13 cellular contexts compared by ENCODE assay signal in genomic region chr9:77015291-77016048, GRCh38. TPM values are rescaled to one million over a fixed set of nuclear protein-coding genes. Genes with fewer than 3 reads are reported as not detected.
DNase-seq lines count a peak whose midpoint lies in the region; ATAC-seq and TF ChIP-seq lines count a peak whose summit lies in the region.
"Had no signal": no experiment of that assay in that cellular context is flagged by ENCODE, and none has a peak within 500 bp of the region (broad histone marks: within the 10 kb centered on the region; RNA-seq: fewer than 3 reads in every experiment).

No MANE protein-coding gene starts in this region.

- TF ChIP-seq EP300 in sigmoid colon (IDR thresholded peaks at IDR 0.05) = no peak

- peaks cover 0 to 65% of the 10 kb centered on the region in 2 donors for H3K4me1 ChIP-seq in right atrium auricular region
- H3K4me1 ChIP-seq in iPS DF 6.9 (ENCODE audit: control insufficient read depth, insufficient read depth, low read length) = peaks cover 3% of the 10 kb centered on the region
- H3K4me1 ChIP-seq in breast epithelium = peaks cover 0 to 6% of the 10 kb centered on the region in 2 donors
- H3K4me1 ChIP-seq in sigmoid colon = peaks cover 0 to 61% (median 56%) of the 10 kb centered on the region in 4 donors

- no CpG with 5 or more reads among the region's 34 CpGs for WGBS in iPS DF 6.9 (ENCODE audit: insufficient coverage, insufficient read length)
- 2 to 5% methylated on average over 34 of the region's 34 CpGs for WGBS in sigmoid colon, 2 donors

- TF ChIP-seq POLR2A in breast epithelium (IDR thresholded peaks at IDR 0.05) (no peak), sigmoid colon (IDR thresholded peaks at IDR 0.05) (no peak)

- H3K36me3 ChIP-seq in right atrium auricular region (no peaks in the 10 kb centered on the region), iPS DF 6.9 (ENCODE audit: control insufficient read depth, insufficient read depth, low read length) (no peaks in the 10 kb centered on the region; the same call in 1 of the 2 replicates), breast epithelium (no peaks in the 10 kb centered on the region), sigmoid colon (no peaks in the 10 kb centered on the region)

- intact Hi-C loops in left cardiac atrium (cut with DNase I) = no loop called here
- intact Hi-C loops in breast epithelium (cut with DNase I; ENCODE audit: low total_unique reads) = no loop called here
- intact Hi-C loops in sigmoid colon (cut with DNase I) = no loop called here

- no peak overlapping the region for H3K27ac ChIP-seq in right atrium auricular region
- H3K27ac ChIP-seq in iPS DF 6.9 (ENCODE audit: low read length) = no peak overlapping the region
- H3K27ac ChIP-seq in breast epithelium = no peak overlapping the region
- H3K27ac ChIP-seq in sigmoid colon = no peak overlapping the region

- DNase-seq in right atrium auricular region (ENCODE audit: low spot score) = peak; percentile 18
- no peak for DNase-seq in left cardiac atrium
- peak; percentile 55 for DNase-seq in NCI-H2081 treated with DMSO at 0.1 percent for 48 hours (lab: John Stamatoyannopoulos, UW)
- no peak for DNase-seq in iPS DF 6.9 (ENCODE audit: low read depth, low spot score)
- no peak for DNase-seq in breast epithelium (ENCODE audit: low spot score in 2 of 2)
- DNase-seq in COLO829 (ENCODE audit: low spot score) = no peak
- DNase-seq in G401 (ENCODE audit: low spot score) = no peak
- DNase-seq in sigmoid colon = no peak
- DNase-seq: activated effector memory CD4-positive, alpha-beta T cell treated with Interleukin-2 at 50 U/mL for 16 hours; KBM-7 had no signal

- H3K4me3 ChIP-seq in right atrium auricular region = peak overlapping the region in 1 of 2 donors; percentile 17
- peak overlapping the region; percentile 35; the same call in 1 of the 2 replicates for H3K4me3 ChIP-seq in iPS DF 6.9 (ENCODE audit: low read length)
- H3K4me3 ChIP-seq in breast epithelium = no peak overlapping the region
- no peak overlapping the region for H3K4me3 ChIP-seq in sigmoid colon

- ATAC-seq in left cardiac atrium = no peak

- H3K27me3 ChIP-seq in right atrium auricular region (peaks cover 54 to 85% of the 10 kb centered on the region in 2 donors), iPS DF 6.9 (ENCODE audit: control insufficient read depth, insufficient read depth, low read length) (peaks cover 84% of the 10 kb centered on the region), breast epithelium (peaks cover 6 to 98% of the 10 kb centered on the region in 2 donors), sigmoid colon (peaks cover 97 to 100% (median 100%) of the 10 kb centered on the region in 3 donors)

- TF ChIP-seq CTCF in right atrium auricular region (IDR thresholded peaks at IDR 0.05) (no peak), breast epithelium (IDR thresholded peaks at IDR 0.05) (no peak), sigmoid colon (IDR thresholded peaks at IDR 0.05) (no peak)

- in situ Hi-C loops in G401 (cut with HindIII; ENCODE audit: low sequenced_read_pairs) = no loop called here

- no peaks in the 10 kb centered on the region for H3K9me3 ChIP-seq in right atrium auricular region
- H3K9me3 ChIP-seq in iPS DF 6.9 (ENCODE audit: control insufficient read depth, insufficient read depth, low read length) = no peaks in the 10 kb centered on the region
- H3K9me3 ChIP-seq in breast epithelium = no peaks in the 10 kb centered on the region
- no peaks in the 10 kb centered on the region for H3K9me3 ChIP-seq in sigmoid colon

RNA-seq across cellular contexts. Expression of gene FOXB2, which starts 4.0 kb away (rescaled TPM):
- not detected for total RNA-seq in right atrium auricular region
- not detected for total RNA-seq in left cardiac atrium
- total RNA-seq in breast epithelium = not detected
- total RNA-seq in G401 (2014; rRNA removed; shearing (Covaris generic)) = not detected in 2 replicates
- total RNA-seq in sigmoid colon = not detected
- polyA plus RNA-seq in sigmoid colon = not detected
- total RNA-seq: frontal cortex; lung microvascular endothelial cell; T-helper 1 cell treated with Interleukin-12 subunit alpha and Interleukin-12 subunit beta and Interleukin-4 antibody, amounts not matched to agents 30 ng/mL and 1 ng/mL, for 36 hours had no signal

Comparison
In these comparisons a context has a peak if more than half of its experiments do, and no peak if none do; other contexts are left out.
1. DNase-seq: peak in right atrium auricular region (single experiment) and NCI-H2081 treated with DMSO at 0.1 percent for 48 hours (single experiment); none in left cardiac atrium (single experiment), iPS DF 6.9 (single experiment), breast epithelium (0 of 2), COLO829 (single experiment), G401 (single experiment) and sigmoid colon (single experiment).